In genomic region chr12:105385141-105385540, GRCh38 we compare ENCODE assay signal across 25 cellular contexts. TPM values are rescaled to one million over a fixed set of nuclear protein-coding genes. Genes with fewer than 3 reads are reported as not detected.
DNase-seq lines count a peak whose midpoint lies in the region; ATAC-seq lines count a peak whose summit lies in the region.
"Had no signal": no experiment of that assay in that cellular context is flagged by ENCODE, and none has a peak within 500 bp of the region (broad histone marks: within the 10 kb centered on the region; RNA-seq: fewer than 3 reads in every experiment).

No MANE protein-coding gene starts in this region.

- no peak overlapping the region for H3K23ac ChIP-seq in mesenchymal stem cell (ENCODE audit: low read length in 2 of 2)

- no peak overlapping the region for H2BK5ac ChIP-seq in mesenchymal stem cell (ENCODE audit: low read depth, low read length, poor library complexity, severe bottlenecking)

- no peak overlapping the region for H3K14ac ChIP-seq in mesenchymal stem cell (ENCODE audit: low read length in 2 of 2)

- no peak overlapping the region for H3K9ac ChIP-seq in mesenchymal stem cell (ENCODE audit: low read length)

- no peak overlapping the region for H3K18ac ChIP-seq in mesenchymal stem cell (ENCODE audit: low read depth in 1 of 2, low read length in 2 of 2)

- WGBS in mesenchymal stem cell, result 82% methylated on average over 5 of the region's 5 CpGs

- H2BK15ac ChIP-seq in mesenchymal stem cell (ENCODE audit: low read depth, poor library complexity, severe bottlenecking), result no peak overlapping the region

- H3K4me3 ChIP-seq in SJCRH30, result no peak overlapping the region
- no peak overlapping the region for H3K4me3 ChIP-seq in mesenchymal stem cell (ENCODE audit: insufficient read depth in 1 of 2, low read depth in 1 of 2, low read length in 2 of 2)
- H3K4me3 ChIP-seq: lower lobe of right lung, prostate gland, thyroid gland had no signal

- no peak overlapping the region for H4K8ac ChIP-seq in mesenchymal stem cell (ENCODE audit: low read length)

- H2BK120ac ChIP-seq in mesenchymal stem cell (ENCODE audit: low read depth, low read length), result no peak overlapping the region

- ATAC-seq in GM18520 (IDR thresholded peaks at IDR 0.05; ENCODE audit: unreplicated experiment) (no peak), HG02763 (IDR thresholded peaks at IDR 0.05; ENCODE audit: unreplicated experiment) (no peak), GM21360 (IDR thresholded peaks at IDR 0.05; ENCODE audit: unreplicated experiment) (no peak)
- ATAC-seq: lower lobe of right lung; Panc1; stimulated activated naive CD8-positive, alpha-beta T cell treated with anti-CD3 and anti-CD28 coated beads, Interleukin-15, amount 100 ng/mL, for 72 hours had no signal

- H3K79me1 ChIP-seq in mesenchymal stem cell (replicated peaks; ENCODE audit: low read length, poor library complexity, severe bottlenecking), result peaks cover 4% of the 10 kb centered on the region

- H3K4me2 ChIP-seq in mesenchymal stem cell (ENCODE audit: low read length, poor library complexity, severe bottlenecking), result no peak overlapping the region

- H3K27me3 ChIP-seq in SJCRH30 (no peaks in the 10 kb centered on the region), mesenchymal stem cell (ENCODE audit: control insufficient read depth in 1 of 2, insufficient read depth in 1 of 2, low read length in 2 of 2) (no peaks in the 10 kb centered on the region)
- H3K27me3 ChIP-seq: thyroid gland had no signal

- H3K36me3 ChIP-seq in SJCRH30 (no peaks in the 10 kb centered on the region), mesenchymal stem cell (ENCODE audit: control insufficient read depth in 1 of 2, insufficient read depth in 2 of 2, low read depth in 1 of 2, low read length in 2 of 2) (peaks cover 0 to 19% of the 10 kb centered on the region in 2 experiments)
- H3K36me3 ChIP-seq: lower lobe of right lung, prostate gland, thyroid gland had no signal

- no peak overlapping the region for H2AK5ac ChIP-seq in mesenchymal stem cell (ENCODE audit: low read length, severe bottlenecking)

- H3K27ac ChIP-seq in SJCRH30 (peak overlapping the region; percentile 68), mesenchymal stem cell (ENCODE audit: low read length, poor library complexity, severe bottlenecking) (no peak overlapping the region)
- H3K27ac ChIP-seq: lower lobe of right lung, prostate gland, thyroid gland had no signal

- H3K4me1 ChIP-seq in SJCRH30 (peaks cover 7% of the 10 kb centered on the region), mesenchymal stem cell (ENCODE audit: control insufficient read depth, insufficient read depth, low read depth, low read length) (peaks cover 7% of the 10 kb centered on the region)
- H3K4me1 ChIP-seq: prostate gland had no signal

- H2AFZ ChIP-seq in mesenchymal stem cell (ENCODE audit: low read depth, low read length), result no peak overlapping the region

- H2BK12ac ChIP-seq in mesenchymal stem cell (ENCODE audit: low read length in 2 of 2), result no peak overlapping the region

- no peak overlapping the region for H3K4ac ChIP-seq in mesenchymal stem cell (ENCODE audit: low read depth in 1 of 2, low read length in 2 of 2)

- no peak overlapping the region for H4K91ac ChIP-seq in mesenchymal stem cell (ENCODE audit: low read length)

- DNase-seq in GM03348 (ENCODE audit: low spot score), result peak; percentile 30
- DNase-seq in SJCRH30, result peak; percentile 24 to 31
- DNase-seq in dedifferentiated amniotic fluid mesenchymal stem cell (ENCODE audit: extremely low spot score), result peak; percentile 19
- DNase-seq in mesenchymal stem cell, result peak; percentile 30
- DNase-seq in HPDE6-E6E7 (ENCODE audit: extremely low spot score), result no peak
- DNase-seq: activated CD4-positive, alpha-beta T cell treated with anti-CD3 and anti-CD28 coated beads for 48 hours; activated naive CD4-positive, alpha-beta T cell treated with Interleukin-2 at 50 U/mL for 16 hours; activated T-cell treated with anti-CD3 and anti-CD28 coated beads, Interleukin-2, amount 50 U/mL, for 48 hours; amniotic stem cell; Calu3; erythroblast; glutamatergic neuron; KG1; kidney glomerular epithelial cell; lower lobe of right lung; NCI-H146; NCI-H524 treated with DMSO at 0.1 percent for 48 hours; NK-92 treated with Interleukin-12 subunit alpha and Interleukin-12 subunit beta, amount 100 ng/mL, for 24 hours; stimulated activated naive CD8-positive, alpha-beta T cell treated with anti-CD3 and anti-CD28 coated beads, Interleukin-15, amount 100 ng/mL, for 72 hours; thyroid gland had no signal

- H3K9me3 ChIP-seq in SJCRH30 (replicated peaks) (no peaks in the 10 kb centered on the region), mesenchymal stem cell (ENCODE audit: control insufficient read depth, low read length) (no peaks in the 10 kb centered on the region)
- H3K9me3 ChIP-seq: lower lobe of right lung, prostate gland, thyroid gland had no signal

RNA-seq across cellular contexts. Expression of gene C12orf75, which starts 54.6 kb away (rescaled TPM):
- 36.2 and 36.8 TPM in 2 replicates for total RNA-seq in SJCRH30 (2014; rRNA removed; shearing (Covaris generic))
- polyA plus RNA-seq in mesenchymal stem cell (2013, experiment 1 of 2), result 22.0 TPM
- polyA plus RNA-seq in mesenchymal stem cell (2013, experiment 2 of 2), result 21.5 TPM
